19 cellular contexts compared by ENCODE assay signal in the genomic region with DNA sequence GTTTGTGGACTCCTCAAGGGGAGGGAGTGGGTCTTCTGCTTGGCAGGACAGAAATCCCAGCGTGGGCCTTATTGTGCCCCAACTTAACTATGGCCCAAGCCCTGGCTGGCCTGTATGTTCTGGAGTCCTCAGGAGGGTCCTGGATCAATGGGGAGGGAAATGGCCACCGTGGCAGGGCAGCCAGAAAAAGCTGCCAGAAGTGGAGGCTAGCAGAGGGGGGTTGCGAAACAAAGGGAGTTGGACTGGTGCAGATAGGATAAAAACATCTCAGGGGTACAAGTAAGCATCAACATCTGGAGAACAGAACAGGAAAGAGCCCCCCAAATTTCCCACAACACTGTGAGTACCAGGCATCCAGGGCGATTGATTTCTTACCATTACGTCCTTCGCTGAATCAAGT. TPM values are rescaled to one million over a fixed set of nuclear protein-coding genes. Genes with fewer than 3 reads are reported as not detected.
DNase-seq lines count a peak whose midpoint lies in the region; ATAC-seq and TF ChIP-seq lines count a peak whose summit lies in the region.
"Had no signal": no experiment of that assay in that cellular context is flagged by ENCODE, and none has a peak within 500 bp of the region (broad histone marks: within the 10 kb centered on the region; RNA-seq: fewer than 3 reads in every experiment).

No MANE protein-coding gene starts in this region.

- H3K9me3 ChIP-seq in BLaER1 treated with 17β-estradiol and CSF1 and Interleukin-3, amounts not matched to agents 10 nM and 100 nM (replicated peaks in 1 of 11): peaks cover 0 to 12% (median 0%) of the 10 kb centered on the region in 11 experiments; a peak in 1 of 22 replicates
- no peaks in the 10 kb centered on the region for H3K9me3 ChIP-seq in lower lobe of right lung

- H3K4me2 ChIP-seq in BLaER1 treated with 17β-estradiol and CSF1 and Interleukin-3, amounts not matched to agents 10 nM and 100 nM: peak overlapping the region in 8 of 11 experiments; percentile 1 to 58 (median 36); a peak in 14 of 22 replicates

- no peak for ATAC-seq in lower lobe of right lung
- no peak for ATAC-seq in left ventricle myocardium superior
- ATAC-seq in HG02623 (IDR thresholded peaks at IDR 0.05; ENCODE audit: unreplicated experiment): no peak
- ATAC-seq: GM12878 had no signal

- no peak overlapping the region for H3K27ac ChIP-seq in BLaER1 treated with 17β-estradiol and CSF1 and Interleukin-3, amounts not matched to agents 10 nM and 100 nM
- H3K27ac ChIP-seq in lower lobe of right lung: no peak overlapping the region
- H3K27ac ChIP-seq: GM23248 had no signal

- DNase-seq in lower lobe of right lung: peak; percentile 2
- DNase-seq in HPDE6-E6E7 (ENCODE audit: extremely low spot score): no peak
- no peak for DNase-seq in left ventricle myocardium superior
- DNase-seq: CD4-positive, alpha-beta T cell; CD8-positive, alpha-beta memory T cell; DMS 273 treated with DMSO at 0.1 percent for 48 hours; DMS79; EL; GDM1; GM23248; H7; HCEC 1CT had no signal

- H3K4me1 ChIP-seq in BLaER1 treated with 17β-estradiol and CSF1 and Interleukin-3, amounts not matched to agents 10 nM and 100 nM: peaks cover 0 to 24% (median 14%) of the 10 kb centered on the region in 10 experiments; a peak in 11 of 20 replicates
- no peaks in the 10 kb centered on the region for H3K4me1 ChIP-seq in lower lobe of right lung

- intact Hi-C loops in lower lobe of right lung (cut with DNase I) (no loop called here), left ventricle myocardium superior (cut with micrococcal nuclease) (no loop called here)

- no peak overlapping the region for H3K9ac ChIP-seq in BLaER1 treated with 17β-estradiol and CSF1 and Interleukin-3, amounts not matched to agents 10 nM and 100 nM
- H3K9ac ChIP-seq: GM23248 had no signal

- H3K4me3 ChIP-seq in BLaER1 treated with 17β-estradiol and CSF1 and Interleukin-3, amounts not matched to agents 10 nM and 100 nM: no peak overlapping the region
- H3K4me3 ChIP-seq in lower lobe of right lung: no peak overlapping the region
- H3K4me3 ChIP-seq: GM12878, GM23248 had no signal

- H3K36me3 ChIP-seq in BLaER1 treated with 17β-estradiol and CSF1 and Interleukin-3, amounts not matched to agents 10 nM and 100 nM: no peaks in the 10 kb centered on the region
- no peaks in the 10 kb centered on the region for H3K36me3 ChIP-seq in lower lobe of right lung

- no peaks in the 10 kb centered on the region for H3K27me3 ChIP-seq in BLaER1 treated with 17β-estradiol and CSF1 and Interleukin-3, amounts not matched to agents 10 nM and 100 nM
- peaks cover 6% of the 10 kb centered on the region for H3K27me3 ChIP-seq in lower lobe of right lung (ENCODE audit: low read depth)

- no peak for TF ChIP-seq CTCF in lower lobe of right lung (IDR thresholded peaks at IDR 0.05)

- H4K20me1 ChIP-seq in BLaER1 treated with 17β-estradiol and CSF1 and Interleukin-3, amounts not matched to agents 10 nM and 100 nM: no peaks in the 10 kb centered on the region

- TF ChIP-seq EP300 in Ishikawa (IDR thresholded peaks at IDR 0.05; ENCODE audit: borderline replicate concordance): no peak

- no peak for TF ChIP-seq RAD21 in Ishikawa (IDR thresholded peaks at IDR 0.05; ENCODE audit: low read depth)

TF ChIP-seq in Ishikawa, 13 proteins besides CTCF, POLR2A, EP300 and RAD21:
- TF ChIP-seq, protein P1, sequence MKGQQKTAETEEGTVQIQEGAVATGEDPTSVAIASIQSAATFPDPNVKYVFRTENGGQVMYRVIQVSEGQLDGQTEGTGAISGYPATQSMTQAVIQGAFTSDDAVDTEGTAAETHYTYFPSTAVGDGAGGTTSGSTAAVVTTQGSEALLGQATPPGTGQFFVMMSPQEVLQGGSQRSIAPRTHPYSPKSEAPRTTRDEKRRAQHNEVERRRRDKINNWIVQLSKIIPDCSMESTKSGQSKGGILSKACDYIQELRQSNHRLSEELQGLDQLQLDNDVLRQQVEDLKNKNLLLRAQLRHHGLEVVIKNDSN (IDR thresholded peaks at IDR 0.05): no peak
- TF ChIP-seq ZBTB7A (IDR thresholded peaks at IDR 0.05; ENCODE audit: low read depth) (no peak), CEBPB (IDR thresholded peaks at IDR 0.05) (0 out of 2 replicates have a peak, but pooled peaks have one; percentile 22)

RNA-seq across cellular contexts. Expression of a gene that starts 3.7 kb away (rescaled TPM):
- total RNA-seq in lower lobe of right lung (not detected), left ventricle myocardium superior (not detected)
- total RNA-seq: A172; A673; CD4-positive, alpha-beta T cell; CD8-positive, alpha-beta memory T cell; GM12878; GM23248; H1; H7 had no signal
